27 cellular contexts compared by ENCODE assay signal in the genomic region with DNA sequence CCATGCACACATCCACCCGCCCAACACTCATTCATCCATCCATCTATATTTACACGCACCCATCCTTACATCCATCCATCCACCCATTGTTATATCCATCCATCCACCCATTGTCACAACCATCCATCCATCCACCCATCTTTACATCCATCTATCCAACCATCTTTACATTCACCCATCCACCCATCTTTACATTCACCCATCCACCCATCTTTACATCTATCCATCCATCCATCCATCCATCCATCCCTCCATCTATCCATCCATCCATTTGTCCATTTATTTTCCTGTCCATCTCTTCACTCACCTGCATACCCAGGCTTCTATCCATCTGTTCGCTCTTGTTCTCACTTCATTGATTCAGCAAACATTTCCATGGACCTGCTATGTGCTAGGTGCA. TPM values are rescaled to one million over a fixed set of nuclear protein-coding genes. Genes with fewer than 3 reads are reported as not detected.
"Had no signal": no experiment of that assay in that cellular context is flagged by ENCODE, and none has a peak within 500 bp of the region (broad histone marks: within the 10 kb centered on the region; RNA-seq: fewer than 3 reads in every experiment).

No MANE protein-coding gene starts in this region.

- H3K36me3 ChIP-seq: colonic mucosa, esophagus squamous epithelium, gastrocnemius medialis, lower lobe of right lung had no signal

- H3K4me1 ChIP-seq: colonic mucosa, esophagus squamous epithelium, gastrocnemius medialis, heart right ventricle, left lung, lower lobe of right lung had no signal

- DNase-seq: colonic mucosa; cortex of kidney; effector CD8-positive, alpha-beta T cell; effector memory CD8-positive, alpha-beta T cell; endodermal cell; erythroblast; esophagus squamous epithelium; foreskin fibroblast; foreskin melanocyte; gastrocnemius medialis; glutamatergic neuron; head of caudate nucleus; heart right ventricle; hippocampal formation; left cardiac atrium; left lung; left ventricle myocardium superior; lower lobe of right lung; mesenchymal stem cell; mucosa of descending colon; naive B cell had no signal

- FAIRE-seq: endometrium, islet of Langerhans, keratinocyte had no signal

- H3K9me3 ChIP-seq: colonic mucosa, esophagus squamous epithelium, gastrocnemius medialis, heart right ventricle, left lung, lower lobe of right lung, mucosa of descending colon had no signal

- H3K4me3 ChIP-seq: colonic mucosa, esophagus squamous epithelium, gastrocnemius medialis, heart right ventricle, left lung, lower lobe of right lung, mucosa of descending colon had no signal

- H3K27me3 ChIP-seq: colonic mucosa, esophagus squamous epithelium, gastrocnemius medialis, heart right ventricle, left lung had no signal

- ATAC-seq: effector memory CD8-positive, alpha-beta T cell; esophagus mucosa; gastrocnemius medialis; left cardiac atrium; left lung; left ventricle myocardium superior; lower lobe of right lung; mucosa of descending colon had no signal

- H3K27ac ChIP-seq: colonic mucosa, epithelial cell of prostate, esophagus squamous epithelium, gastrocnemius medialis, heart right ventricle, left lung, lower lobe of right lung had no signal

RNA-seq across cellular contexts. Expression of gene SGSM1, which starts 49.8 kb away (rescaled TPM):
- total RNA-seq: myocyte had no signal
- polyA plus RNA-seq: keratinocyte had no signal
